24 cellular contexts compared by ENCODE assay signal in the genomic region with DNA sequence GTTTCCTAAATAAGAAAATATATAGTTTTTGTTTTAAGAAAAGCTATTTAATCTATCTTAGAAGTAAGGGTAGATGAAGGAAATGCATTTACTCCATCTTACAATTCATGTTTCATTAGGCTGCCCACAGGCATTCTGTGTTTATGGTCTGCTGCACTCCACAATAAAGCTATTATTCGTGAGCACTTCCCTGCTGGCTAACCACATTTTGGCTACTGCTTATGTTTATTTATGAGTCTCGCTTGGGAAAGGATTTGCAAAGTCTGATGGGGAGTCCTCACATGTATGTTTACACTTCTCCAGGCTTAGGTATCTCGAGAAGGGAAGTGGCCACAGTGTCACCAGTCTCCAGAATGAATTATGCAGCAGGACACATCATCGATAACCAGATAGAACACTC.
DNase-seq lines count a peak whose midpoint lies in the region; FAIRE-seq and TF ChIP-seq lines count a peak whose summit lies in the region.
"Had no signal": no experiment of that assay in that cellular context is flagged by ENCODE, and none has a peak within 500 bp of the region (broad histone marks: within the 10 kb centered on the region; RNA-seq: fewer than 3 reads in every experiment).

No MANE protein-coding gene starts in this region.

- H3K4me1 Mint-ChIP-seq in immature natural killer cell = no peaks in the 10 kb centered on the region
- H3K4me1 Mint-ChIP-seq: activated CD4-positive, alpha-beta T cell treated with anti-CD3 and anti-CD28 coated beads for 36 hours had no signal

- H3K4me3 Mint-ChIP-seq in immature natural killer cell = no peak overlapping the region
- H3K4me3 Mint-ChIP-seq: activated CD4-positive, alpha-beta T cell treated with anti-CD3 and anti-CD28 coated beads for 36 hours; activated T-cell treated with anti-CD3 and anti-CD28 coated beads, Interleukin-2, amount 50 U/mL, for 4 hours; T-helper 1 cell treated with Interleukin-12 subunit alpha and Interleukin-12 subunit beta and Interleukin-4 antibody, amounts not matched to agents 30 μg/mL and 1 μg/mL, for 36 hours; type B pancreatic cell had no signal

- no peak for FAIRE-seq in D721Med (lab: Jason Lieb, UNC)
- FAIRE-seq: A204.1, G401.6 had no signal

- TF ChIP-seq CTCF in astrocyte of the cerebellum (IDR thresholded peaks at IDR 0.05; ENCODE audit: low read depth, low read length, missing control alignments) (no peak), GM13977 (IDR thresholded peaks at IDR 0.05; ENCODE audit: extremely low read depth, insufficient read depth, missing control alignments) (no peak), D721Med (IDR thresholded peaks at IDR 0.05; ENCODE audit: insufficient read depth, missing control alignments) (no peak)

- in situ Hi-C loops in astrocyte of the cerebellum (cut with HindIII; ENCODE audit: low sequenced_read_pairs) = no loop called here
- in situ Hi-C loops in GM13977 (cut with MboI; ENCODE audit: low pct_unique_long_range_greater_than_20kb, low sequenced_read_pairs, unreplicated experiment) = loop anchor here (25.0 kb wide), 1 partner anchor 445 kb away; a partner anchor contains a TSS

- peaks cover 0 to 2% (median 0%) of the 10 kb centered on the region in 6 donors for H3K9me3 Mint-ChIP-seq in immature natural killer cell
- H3K9me3 Mint-ChIP-seq: activated T-cell treated with anti-CD3 and anti-CD28 coated beads, Interleukin-2, amount 50 U/mL, for 4 hours; T-helper 1 cell treated with Interleukin-12 subunit alpha and Interleukin-12 subunit beta and Interleukin-4 antibody, amounts not matched to agents 30 μg/mL and 1 μg/mL, for 36 hours had no signal

- no peaks in the 10 kb centered on the region for H3K36me3 Mint-ChIP-seq in immature natural killer cell
- H3K36me3 Mint-ChIP-seq: activated naive CD4-positive, alpha-beta T cell treated with anti-CD3 and anti-CD28 coated beads, Interleukin-2, amount 50 U/mL, for 72 hours; type B pancreatic cell had no signal

- H3K27me3 Mint-ChIP-seq in immature natural killer cell (ENCODE audit: low read depth in 3 of 3) = no peaks in the 10 kb centered on the region
- H3K27me3 Mint-ChIP-seq: activated CD4-positive, alpha-beta T cell treated with anti-CD3 and anti-CD28 coated beads for 36 hours; type B pancreatic cell had no signal

- H3K27ac Mint-ChIP-seq in immature natural killer cell = no peak overlapping the region
- H3K27ac Mint-ChIP-seq: activated CD4-positive, alpha-beta T cell treated with anti-CD3 and anti-CD28 coated beads for 36 hours; activated naive CD4-positive, alpha-beta T cell treated with anti-CD3 and anti-CD28 coated beads, Interleukin-2, amount 50 U/mL, for 72 hours; T-helper 1 cell treated with Interleukin-12 subunit alpha and Interleukin-12 subunit beta and Interleukin-4 antibody, amounts not matched to agents 30 μg/mL and 1 μg/mL, for 36 hours; type B pancreatic cell had no signal

- no peak overlapping the region for H3K4me3 ChIP-seq in astrocyte of the cerebellum (ENCODE audit: low read depth, low read length)
- H3K4me3 ChIP-seq: ascending aorta, hepatocyte, lower lobe of right lung, SJCRH30 had no signal

- DNase-seq in Ammon's horn (ENCODE audit: low spot score) (peak; percentile 1), NCI-H1092 treated with DMSO at 0.1 percent for 48 hours (lab: John Stamatoyannopoulos, UW) (peak; percentile 67), NCI-H345 treated with DMSO at 0.1 percent for 48 hours (lab: John Stamatoyannopoulos, UW; ENCODE audit: unreplicated experiment) (peak; percentile 67), astrocyte of the cerebellum (ENCODE audit: low read depth) (peak; percentile 18), occipital lobe (lab: John Stamatoyannopoulos, UW) (no peak), immature natural killer cell (no peak), GM13977 (ENCODE audit: low spot score) (no peak), D721Med (ENCODE audit: insufficient read length, low spot score) (no peak)
- DNase-seq: activated CD4-positive, alpha-beta T cell treated with anti-CD3 and anti-CD28 coated beads for 36 hours; activated T-cell treated with anti-CD3 and anti-CD28 coated beads, Interleukin-2, amount 50 U/mL, for 4 hours; BE2C; Calu3; cerebellar nuclear complex; lower lobe of right lung; NCI-H2171 treated with DMSO at 0.1 percent for 48 hours; NK-92 treated with Interleukin-12 subunit alpha and Interleukin-12 subunit beta, amount 100 ng/mL, for 24 hours had no signal

Comparison
In these comparisons a context has a peak if more than half of its experiments do, and no peak if none do; other contexts are left out.
1. DNase-seq: peak in Ammon's horn (single experiment), NCI-H1092 treated with DMSO at 0.1 percent for 48 hours (single experiment), NCI-H345 treated with DMSO at 0.1 percent for 48 hours (single experiment) and astrocyte of the cerebellum (single experiment); none in occipital lobe (single experiment), immature natural killer cell (0 of 3), GM13977 (single experiment) and D721Med (single experiment).